24 cellular contexts compared by ENCODE assay signal in genomic region chr11:61067782-61068181, GRCh38. TPM values are rescaled to one million over a fixed set of nuclear protein-coding genes. Genes with fewer than 3 reads are reported as not detected.
DNase-seq lines count a peak whose midpoint lies in the region; ATAC-seq and TF ChIP-seq lines count a peak whose summit lies in the region.
"Had no signal": no experiment of that assay in that cellular context is flagged by ENCODE, and none has a peak within 500 bp of the region (broad histone marks: within the 10 kb centered on the region; RNA-seq: fewer than 3 reads in every experiment).

No MANE protein-coding gene starts in this region.

- H3K27ac Mint-ChIP-seq in activated T-cell treated with anti-CD3 and anti-CD28 coated beads, Interleukin-2, amount 50 U/mL, for 24 hours: peak overlapping the region; percentile 40
- H3K27ac Mint-ChIP-seq in endodermal cell (no peak overlapping the region), type B pancreatic cell (no peak overlapping the region)
- no peak overlapping the region for H3K27ac Mint-ChIP-seq in activated T-helper 1 cell treated with anti-CD3 and anti-CD28 coated beads, Interleukin-12 subunit alpha, Interleukin-12 subunit beta, Interleukin-2, Interleukin-4 antibody, amounts not matched to agents 30 ng/mL and 10 ng/mL and 1 ng/mL, durations not matched to agents 14 hours and 24 hours and 36 hours

- H3K4me1 Mint-ChIP-seq in activated T-cell treated with anti-CD3 and anti-CD28 coated beads, Interleukin-2, amount 50 U/mL, for 24 hours (ENCODE audit: low read depth): peaks cover 95% of the 10 kb centered on the region
- H3K4me1 Mint-ChIP-seq in endodermal cell: no peaks in the 10 kb centered on the region
- H3K4me1 Mint-ChIP-seq in type B pancreatic cell (ENCODE audit: unreplicated experiment): peaks cover 33% of the 10 kb centered on the region
- peaks cover 94% of the 10 kb centered on the region for H3K4me1 Mint-ChIP-seq in activated T-helper 1 cell treated with anti-CD3 and anti-CD28 coated beads, Interleukin-12 subunit alpha, Interleukin-12 subunit beta, Interleukin-2, Interleukin-4 antibody, amounts not matched to agents 30 ng/mL and 10 ng/mL and 1 ng/mL, durations not matched to agents 14 hours and 24 hours and 36 hours (ENCODE audit: low read depth)

- H3K9me3 Mint-ChIP-seq in activated T-cell treated with anti-CD3 and anti-CD28 coated beads, Interleukin-2, amount 50 U/mL, for 24 hours: no peaks in the 10 kb centered on the region
- H3K9me3 Mint-ChIP-seq in endodermal cell (no peaks in the 10 kb centered on the region), type B pancreatic cell (no peaks in the 10 kb centered on the region)
- H3K9me3 Mint-ChIP-seq in activated T-helper 1 cell treated with anti-CD3 and anti-CD28 coated beads, Interleukin-12 subunit alpha, Interleukin-12 subunit beta, Interleukin-2, Interleukin-4 antibody, amounts not matched to agents 30 ng/mL and 10 ng/mL and 1 ng/mL, durations not matched to agents 14 hours and 24 hours and 36 hours: no peaks in the 10 kb centered on the region

- peak; percentile 28 for DNase-seq in activated T-cell treated with anti-CD3 and anti-CD28 coated beads, Interleukin-2, amount 50 U/mL, for 24 hours
- DNase-seq in activated T-cell treated with anti-CD3 and anti-CD28 coated beads, Interleukin-2, amount 50 U/mL, for 1 hour: no peak
- DNase-seq in Peyer's patch (peak in 2 of 3 donors; percentile 12 to 42), endodermal cell (peak; percentile 21), type B pancreatic cell (ENCODE audit: extremely low spot score, unreplicated experiment) (peak; percentile 42), omental fat pad (ENCODE audit: low spot score) (no peak)
- no peak for DNase-seq in stimulated activated CD4-positive, alpha-beta T cell treated with anti-CD3 and anti-CD28 coated beads, Interleukin-4, amount 100 ng/mL, for 24 hours
- DNase-seq in activated T-helper 1 cell treated with anti-CD3 and anti-CD28 coated beads, Interleukin-12 subunit alpha, Interleukin-12 subunit beta, Interleukin-2, Interleukin-4 antibody, amounts not matched to agents 30 ng/mL and 10 ng/mL and 1 ng/mL, durations not matched to agents 14 hours and 24 hours and 36 hours (ENCODE audit: low spot score): no peak
- DNase-seq: ACHN; activated CD8-positive, alpha-beta T cell treated with anti-CD3 and anti-CD28 coated beads, Interleukin-2, amount 10 ng/mL, durations not matched to agents 7 days and 5 days; activated gamma-delta T cell; amniotic stem cell; foreskin fibroblast; GF-D8; GOT3; mucosa of descending colon; NCI-H1105; NCI-H510A treated with DMSO at 0.1 percent for 48 hours; uterus had no signal

- no peaks in the 10 kb centered on the region for H3K27me3 ChIP-seq in Peyer's patch
- no peaks in the 10 kb centered on the region for H3K27me3 ChIP-seq in endodermal cell (ENCODE audit: control insufficient read depth, insufficient read depth, low read length, poor library complexity, severe bottlenecking)
- H3K27me3 ChIP-seq: cardiac muscle cell, hepatocyte, uterus had no signal

- H3K27me3 Mint-ChIP-seq in activated T-cell treated with anti-CD3 and anti-CD28 coated beads, Interleukin-2, amount 50 U/mL, for 24 hours: no peaks in the 10 kb centered on the region
- H3K27me3 Mint-ChIP-seq in endodermal cell (ENCODE audit: insufficient read depth): peaks cover 2% of the 10 kb centered on the region
- H3K27me3 Mint-ChIP-seq in type B pancreatic cell: no peaks in the 10 kb centered on the region
- no peaks in the 10 kb centered on the region for H3K27me3 Mint-ChIP-seq in activated T-helper 1 cell treated with anti-CD3 and anti-CD28 coated beads, Interleukin-12 subunit alpha, Interleukin-12 subunit beta, Interleukin-2, Interleukin-4 antibody, amounts not matched to agents 30 ng/mL and 10 ng/mL and 1 ng/mL, durations not matched to agents 14 hours and 24 hours and 36 hours (ENCODE audit: insufficient read depth)

- H3K4me1 ChIP-seq in Peyer's patch: peaks cover 0 to 13% (median 7%) of the 10 kb centered on the region in 4 donors
- no peaks in the 10 kb centered on the region for H3K4me1 ChIP-seq in endodermal cell (ENCODE audit: control insufficient read depth, insufficient read depth, low read length)

- no peak overlapping the region for H3K9ac ChIP-seq in endodermal cell (ENCODE audit: extremely low read depth, low read length, poor library complexity, severe bottlenecking)

- no peaks in the 10 kb centered on the region for H3K36me3 ChIP-seq in Peyer's patch
- no peaks in the 10 kb centered on the region for H3K36me3 ChIP-seq in endodermal cell (ENCODE audit: control insufficient read depth, insufficient read depth, low read length)
- H3K36me3 ChIP-seq: cardiac muscle cell, neutrophil, uterus had no signal

- no peak overlapping the region for H3K4me3 Mint-ChIP-seq in activated T-cell treated with anti-CD3 and anti-CD28 coated beads, Interleukin-2, amount 50 U/mL, for 24 hours
- H3K4me3 Mint-ChIP-seq in endodermal cell: no peak overlapping the region
- H3K4me3 Mint-ChIP-seq in type B pancreatic cell: no peak overlapping the region
- H3K4me3 Mint-ChIP-seq in activated T-helper 1 cell treated with anti-CD3 and anti-CD28 coated beads, Interleukin-12 subunit alpha, Interleukin-12 subunit beta, Interleukin-2, Interleukin-4 antibody, amounts not matched to agents 30 ng/mL and 10 ng/mL and 1 ng/mL, durations not matched to agents 14 hours and 24 hours and 36 hours: no peak overlapping the region
- H3K4me3 Mint-ChIP-seq: activated CD8-positive, alpha-beta T cell treated with anti-CD3 and anti-CD28 coated beads, Interleukin-2, amount 10 ng/mL, durations not matched to agents 7 days and 5 days had no signal

- no peak for ATAC-seq in omental fat pad (ENCODE audit: low FRiP score)
- ATAC-seq: activated CD8-positive, alpha-beta T cell treated with anti-CD3 and anti-CD28 coated beads, Interleukin-2, amount 10 ng/mL, durations not matched to agents 7 days and 5 days; mucosa of descending colon had no signal

- no peak for TF ChIP-seq POLR2A in Peyer's patch (IDR thresholded peaks at IDR 0.05)

- H3K27ac ChIP-seq in Peyer's patch: no peak overlapping the region
- peak overlapping the region; percentile 51 for H3K27ac ChIP-seq in endodermal cell (ENCODE audit: low read depth, low read length)
- H3K27ac ChIP-seq: C4-2B, cardiac muscle cell, hepatocyte, neutrophil, uterus had no signal

- no peaks in the 10 kb centered on the region for H3K9me3 ChIP-seq in Peyer's patch
- no peaks in the 10 kb centered on the region for H3K9me3 ChIP-seq in endodermal cell (ENCODE audit: control insufficient read depth, low read length)
- H3K9me3 ChIP-seq: mucosa of descending colon, neutrophil, uterus had no signal

- intact Hi-C loops in activated T-helper 1 cell treated with anti-CD3 and anti-CD28 coated beads, Interleukin-12 subunit alpha, Interleukin-12 subunit beta, Interleukin-2, Interleukin-4 antibody, amounts not matched to agents 30 ng/mL and 10 ng/mL and 1 ng/mL, durations not matched to agents 14 hours and 24 hours and 36 hours (cut with micrococcal nuclease): loop anchor here (1.0 kb wide), 1 partner anchor 9 kb away; no protein-coding TSS in a partner anchor

- TF ChIP-seq CTCF in Peyer's patch (IDR thresholded peaks at IDR 0.05) (no peak), endodermal cell (conservative IDR thresholded peaks at IDR 0.05) (no peak), type B pancreatic cell (conservative IDR thresholded peaks at IDR 0.05) (no peak), omental fat pad (IDR thresholded peaks at IDR 0.05) (no peak)

- H3K4me3 ChIP-seq in Peyer's patch: no peak overlapping the region
- H3K4me3 ChIP-seq in endodermal cell (ENCODE audit: low read length): no peak overlapping the region
- H3K4me3 ChIP-seq: cardiac muscle cell, hepatocyte, mucosa of descending colon, uterus had no signal

- 89 to 100% methylated on average over 1 to 6 of the region's 7 CpGs for WGBS in endodermal cell (ENCODE audit: insufficient coverage in 1 of 2, insufficient read length in 1 of 2), 2 experiments

- peaks cover 97% of the 10 kb centered on the region for H3K36me3 Mint-ChIP-seq in activated T-cell treated with anti-CD3 and anti-CD28 coated beads, Interleukin-2, amount 50 U/mL, for 24 hours (ENCODE audit: low read depth)
- no peaks in the 10 kb centered on the region for H3K36me3 Mint-ChIP-seq in endodermal cell (ENCODE audit: low read depth)
- H3K36me3 Mint-ChIP-seq in type B pancreatic cell: no peaks in the 10 kb centered on the region
- H3K36me3 Mint-ChIP-seq in activated T-helper 1 cell treated with anti-CD3 and anti-CD28 coated beads, Interleukin-12 subunit alpha, Interleukin-12 subunit beta, Interleukin-2, Interleukin-4 antibody, amounts not matched to agents 30 ng/mL and 10 ng/mL and 1 ng/mL, durations not matched to agents 14 hours and 24 hours and 36 hours (ENCODE audit: low read depth): peaks cover 69% of the 10 kb centered on the region

RNA-seq across cellular contexts. Expression of gene CD5, which starts 34.5 kb away (rescaled TPM):
- 1 to 10 TPM; 1.5 to 8.3 (median 3.7) TPM for total RNA-seq in Peyer's patch
- not detected for total RNA-seq in endodermal cell
- not detected for polyA plus RNA-seq in endodermal cell (2013, experiment 1 of 2)
- polyA plus RNA-seq in endodermal cell (2013, experiment 2 of 2): not detected
- not detected in 2 replicates for total RNA-seq in type B pancreatic cell (ENCODE audit: low replicate concordance)
- total RNA-seq in omental fat pad: 1 to 10 TPM in 3 of 4 donors, under 1 TPM in 1; 0.37 to 5.4 (median 2.0) TPM
- total RNA-seq in activated T-helper 1 cell treated with anti-CD3 and anti-CD28 coated beads, Interleukin-12 subunit alpha, Interleukin-12 subunit beta, Interleukin-2, Interleukin-4 antibody, amounts not matched to agents 30 ng/mL and 10 ng/mL and 1 ng/mL, durations not matched to agents 14 hours and 24 hours and 36 hours: 336 and 339 TPM in 2 replicates
- total RNA-seq: cardiac muscle cell, dermis microvascular lymphatic vessel endothelial cell, hepatocyte had no signal
- polyA plus RNA-seq: cardiac muscle cell had no signal

Comparison
In these comparisons a context has a peak if more than half of its experiments do, and no peak if none do; other contexts are left out.
1. DNase-seq: peak in activated T-cell treated with anti-CD3 and anti-CD28 coated beads, Interleukin-2, amount 50 U/mL, for 24 hours (single experiment), Peyer's patch (2 of 3), endodermal cell (single experiment) and type B pancreatic cell (single experiment); none in activated T-cell treated with anti-CD3 and anti-CD28 coated beads, Interleukin-2, amount 50 U/mL, for 1 hour (single experiment), stimulated activated CD4-positive, alpha-beta T cell treated with anti-CD3 and anti-CD28 coated beads, Interleukin-4, amount 100 ng/mL, for 24 hours (single experiment), omental fat pad (single experiment) and activated T-helper 1 cell treated with anti-CD3 and anti-CD28 coated beads, Interleukin-12 subunit alpha, Interleukin-12 subunit beta, Interleukin-2, Interleukin-4 antibody, amounts not matched to agents 30 ng/mL and 10 ng/mL and 1 ng/mL, durations not matched to agents 14 hours and 24 hours and 36 hours (single experiment).
2. RNA of gene CD5, which starts 34.5 kb away (total RNA-seq): 336 to 339 TPM in activated T-helper 1 cell treated with anti-CD3 and anti-CD28 coated beads, Interleukin-12 subunit alpha, Interleukin-12 subunit beta, Interleukin-2, Interleukin-4 antibody, amounts not matched to agents 30 ng/mL and 10 ng/mL and 1 ng/mL, durations not matched to agents 14 hours and 24 hours and 36 hours; 1.5 to 8.3 TPM in Peyer's patch, 0.37 to 5.4 TPM in omental fat pad, not detected in endodermal cell and not detected in type B pancreatic cell; every median in the first group is over 10 times any median in the second.